Comparison of ENCODE assay signal across 23 cellular contexts in genomic region chr11:126602349-126602940, GRCh38.
A peak's percentile ranks its signal among the peaks of the same experiment; 100 is the strongest.
DNase-seq lines count a peak whose midpoint lies in the region; ATAC-seq and TF ChIP-seq lines count a peak whose summit lies in the region.
"Had no signal": no experiment of that assay in that cellular context is flagged by ENCODE, and none has a peak within 500 bp of the region (broad histone marks: within the 10 kb centered on the region; RNA-seq: fewer than 3 reads in every experiment).

No MANE protein-coding gene starts in this region.

- H3K79me1 ChIP-seq in mesenchymal stem cell (replicated peaks; ENCODE audit: low read length, poor library complexity, severe bottlenecking) (peaks cover 2% of the 10 kb centered on the region), neuronal stem cell (ENCODE audit: low read depth, low read length) (no peaks in the 10 kb centered on the region), H9 (ENCODE audit: insufficient read depth, low read depth, low read length, poor library complexity, severe bottlenecking) (no peaks in the 10 kb centered on the region)

- H3K4me1 ChIP-seq in BLaER1 (peaks cover 28% of the 10 kb centered on the region), mesenchymal stem cell (ENCODE audit: control insufficient read depth, insufficient read depth, low read depth, low read length) (peaks cover 4% of the 10 kb centered on the region), neuronal stem cell (ENCODE audit: control insufficient read depth in 2 of 2, insufficient read depth in 1 of 2, low read depth in 1 of 2, low read length in 2 of 2) (peaks cover 11 to 36% of the 10 kb centered on the region in 2 donors), H9 (ENCODE audit: insufficient read depth, low read length) (peaks cover 4% of the 10 kb centered on the region; the same call in 1 of the 2 replicates)

- H3K9ac ChIP-seq in BLaER1 (no peak overlapping the region), mesenchymal stem cell (ENCODE audit: low read length) (no peak overlapping the region), neuronal stem cell (ENCODE audit: low read depth, low read length, poor library complexity) (no peak overlapping the region), H9 (ENCODE audit: extremely low read depth, insufficient read length, low read length) (no peak overlapping the region)

- H2BK15ac ChIP-seq in mesenchymal stem cell (ENCODE audit: low read depth, poor library complexity, severe bottlenecking) (no peak overlapping the region), neuronal stem cell (ENCODE audit: low read length) (peak overlapping the region; percentile 63), H9 (ENCODE audit: low read depth, low read length) (no peak overlapping the region)

- ATAC-seq in HG03175 (IDR thresholded peaks at IDR 0.05; ENCODE audit: unreplicated experiment), result no peak
- ATAC-seq: CD8-positive, alpha-beta T cell had no signal

- 0 out of 7 replicates have a peak overlapping the region, but pooled peaks of 1 of the 3 experiments have one; percentile 60 for H3K27ac Mint-ChIP-seq in H9
- H3K27ac Mint-ChIP-seq: CD8-positive, alpha-beta T cell; IgD-negative memory B cell had no signal

- H3K4ac ChIP-seq in mesenchymal stem cell (ENCODE audit: low read depth in 1 of 2, low read length in 2 of 2) (no peak overlapping the region), neuronal stem cell (ENCODE audit: low read length) (no peak overlapping the region), H9 (ENCODE audit: low read depth, low read length) (no peak overlapping the region)

- peak overlapping the region in 1 of 2 experiments; percentile 27; a peak in 2 of 5 replicates for H3K4me3 Mint-ChIP-seq in H9
- H3K4me3 Mint-ChIP-seq: CD8-positive, alpha-beta T cell; IgD-negative memory B cell had no signal

- no peak overlapping the region for H2AK5ac ChIP-seq in mesenchymal stem cell (ENCODE audit: low read length, severe bottlenecking)
- peak overlapping the region; percentile 25 for H2AK5ac ChIP-seq in neuronal stem cell (ENCODE audit: low read depth, low read length)
- H2AK5ac ChIP-seq in H9 (ENCODE audit: insufficient read length, low read length), result no peak overlapping the region

- H3K23ac ChIP-seq in mesenchymal stem cell (ENCODE audit: low read length in 2 of 2) (no peak overlapping the region), neuronal stem cell (ENCODE audit: low read depth, low read length, poor library complexity) (no peak overlapping the region), H9 (ENCODE audit: insufficient read length, low read depth, low read length) (no peak overlapping the region)

- peaks cover 3% of the 10 kb centered on the region for H3K23me2 ChIP-seq in H9 (ENCODE audit: insufficient read length, low read depth, low read length, poor library complexity, severe bottlenecking)

- H3K4me2 ChIP-seq in BLaER1, result peak overlapping the region; percentile 60; the same call in 1 of the 2 replicates
- H3K4me2 ChIP-seq in mesenchymal stem cell (ENCODE audit: low read length, poor library complexity, severe bottlenecking), result no peak overlapping the region
- peak overlapping the region; percentile 19 for H3K4me2 ChIP-seq in neuronal stem cell (ENCODE audit: insufficient read depth, low read length, poor library complexity, severe bottlenecking)
- H3K4me2 ChIP-seq in H9 (ENCODE audit: insufficient read depth, insufficient read length, low read length), result no peak overlapping the region

- H2BK5ac ChIP-seq in mesenchymal stem cell (ENCODE audit: low read depth, low read length, poor library complexity, severe bottlenecking), result no peak overlapping the region
- no peak overlapping the region for H2BK5ac ChIP-seq in neuronal stem cell (ENCODE audit: low read length)
- no peak overlapping the region for H2BK5ac ChIP-seq in H9 (ENCODE audit: insufficient read length, low read length)

- H4K5ac ChIP-seq in H9 (ENCODE audit: insufficient read length, low read depth, low read length), result no peak overlapping the region

- no peak overlapping the region for H2AFZ ChIP-seq in mesenchymal stem cell (ENCODE audit: low read depth, low read length)
- no peak overlapping the region for H2AFZ ChIP-seq in neuronal stem cell (ENCODE audit: low read length)
- H2AFZ ChIP-seq in H9 (ENCODE audit: low read length), result no peak overlapping the region

- H3K9me3 ChIP-seq in BLaER1 (peaks cover 6% of the 10 kb centered on the region; the same call in 1 of the 2 replicates), mesenchymal stem cell (ENCODE audit: control insufficient read depth, low read length) (peaks cover 3% of the 10 kb centered on the region), neuronal stem cell (replicated peaks in 1 of 2; ENCODE audit: control insufficient read depth in 2 of 2, insufficient read depth in 1 of 2, low read depth in 1 of 2, low read length in 2 of 2) (peaks cover 0 to 2% of the 10 kb centered on the region in 2 donors), H9 (ENCODE audit: control insufficient read depth, low read depth, low read length) (no peaks in the 10 kb centered on the region)

- H3K4me3 ChIP-seq in BLaER1 (no peak overlapping the region), mesenchymal stem cell (ENCODE audit: insufficient read depth in 1 of 2, low read depth in 1 of 2, low read length in 2 of 2) (no peak overlapping the region), neuronal stem cell (ENCODE audit: low read length in 2 of 2) (no peak overlapping the region)
- H3K4me3 ChIP-seq: SK-N-MC had no signal

- no peaks in the 10 kb centered on the region for H4K20me1 ChIP-seq in BLaER1
- H4K20me1 ChIP-seq in H9 (ENCODE audit: control insufficient read depth, insufficient read depth, insufficient read length), result no peaks in the 10 kb centered on the region

- H3K14ac ChIP-seq in mesenchymal stem cell (ENCODE audit: low read length in 2 of 2), result no peak overlapping the region
- no peak overlapping the region for H3K14ac ChIP-seq in neuronal stem cell (ENCODE audit: low read length)
- H3K14ac ChIP-seq in H9 (ENCODE audit: insufficient read depth, low read length), result no peak overlapping the region

- peaks cover 52% of the 10 kb centered on the region for H3K27me3 Mint-ChIP-seq in H9 (ENCODE audit: low read depth)

- H3K27me3 ChIP-seq in BLaER1 (no peaks in the 10 kb centered on the region), mesenchymal stem cell (ENCODE audit: control insufficient read depth in 1 of 2, insufficient read depth in 1 of 2, low read length in 2 of 2) (peaks cover 6 to 37% of the 10 kb centered on the region in 2 experiments), neuronal stem cell (ENCODE audit: control insufficient read depth in 3 of 3, insufficient read depth in 3 of 3, low read depth in 1 of 3, low read length in 3 of 3) (peaks cover 0 to 30% (median 5%) of the 10 kb centered on the region in 3 experiments), H9 (ENCODE audit: insufficient read depth, low read length) (no peaks in the 10 kb centered on the region)

- no peak overlapping the region for H2BK20ac ChIP-seq in H9 (ENCODE audit: low read depth, low read length, poor library complexity, severe bottlenecking)

- no peaks in the 10 kb centered on the region for H3K36me3 ChIP-seq in BLaER1
- peaks cover 0 to 2% of the 10 kb centered on the region in 2 experiments for H3K36me3 ChIP-seq in mesenchymal stem cell (ENCODE audit: control insufficient read depth in 1 of 2, insufficient read depth in 2 of 2, low read depth in 1 of 2, low read length in 2 of 2)
- no peaks in the 10 kb centered on the region for H3K36me3 ChIP-seq in neuronal stem cell (replicated peaks in 1 of 2; ENCODE audit: control insufficient read depth in 2 of 2, insufficient read depth in 2 of 2, low read length in 2 of 2)

- WGBS in mesenchymal stem cell, result 71% methylated on average over 12 of the region's 12 CpGs
- WGBS in neuronal stem cell (ENCODE audit: extremely low coverage in 2 of 2, insufficient read length in 2 of 2, insufficient replicate concordance in 1 of 2), 2 donors, result no CpG with 5 or more reads among the region's 12 CpGs
- no CpG with 5 or more reads among the region's 12 CpGs for WGBS in H9 (ENCODE audit: extremely low coverage, insufficient read length, low lambda C conversion rate)

- no peaks in the 10 kb centered on the region for H3K79me2 ChIP-seq in H9 (ENCODE audit: insufficient read depth, low read length)

- H4K8ac ChIP-seq in mesenchymal stem cell (ENCODE audit: low read length), result no peak overlapping the region
- no peak overlapping the region for H4K8ac ChIP-seq in neuronal stem cell (ENCODE audit: low read depth, low read length)
- H4K8ac ChIP-seq in H9 (replicated peaks; ENCODE audit: insufficient read length, low read depth, low read length), result no peak overlapping the region

- H3K27ac ChIP-seq in BLaER1 (no peak overlapping the region), VCaP (peak overlapping the region; percentile 2; the same call in 1 of the 2 replicates), mesenchymal stem cell (ENCODE audit: low read length, poor library complexity, severe bottlenecking) (no peak overlapping the region), neuronal stem cell (replicated peaks; ENCODE audit: low read length) (peak overlapping the region; percentile 57), H9 (ENCODE audit: insufficient read length, low read depth, low read length) (no peak overlapping the region)
- H3K27ac ChIP-seq: SK-N-MC had no signal

- H3K56ac ChIP-seq in H9 (ENCODE audit: insufficient read length, low read depth, low read length), result no peak overlapping the region

- peak overlapping the region; percentile 8 for H4K91ac ChIP-seq in mesenchymal stem cell (ENCODE audit: low read length)
- H4K91ac ChIP-seq in neuronal stem cell (ENCODE audit: low read depth, low read length, poor library complexity), result no peak overlapping the region
- H4K91ac ChIP-seq in H9 (ENCODE audit: insufficient read length, low read depth, low read length), result no peak overlapping the region

- H3T11ph ChIP-seq in H9 (ENCODE audit: low read length), result no peak overlapping the region

- H3K18ac ChIP-seq in mesenchymal stem cell (ENCODE audit: low read depth in 1 of 2, low read length in 2 of 2) (no peak overlapping the region), neuronal stem cell (ENCODE audit: low read length) (peak overlapping the region; percentile 42), H9 (ENCODE audit: insufficient read length, low read depth, low read length) (no peak overlapping the region)

- H2BK120ac ChIP-seq in mesenchymal stem cell (ENCODE audit: low read depth, low read length) (no peak overlapping the region), neuronal stem cell (ENCODE audit: low read depth, low read length) (no peak overlapping the region), H9 (ENCODE audit: low read depth, low read length, poor library complexity, severe bottlenecking) (no peak overlapping the region)

- peaks cover 0 to 3% (median 0%) of the 10 kb centered on the region in 3 experiments; a peak in 3 of 7 replicates for H3K36me3 Mint-ChIP-seq in H9 (ENCODE audit: insufficient read depth in 1 of 3, low read depth in 3 of 3)
- H3K36me3 Mint-ChIP-seq: CD8-positive, alpha-beta T cell; IgD-negative memory B cell had no signal

- peaks cover 37 to 55% of the 10 kb centered on the region in 2 experiments for H3K4me1 Mint-ChIP-seq in H9

- TF ChIP-seq CTCF in VCaP (conservative IDR thresholded peaks at IDR 0.05) (no peak), H9 (conservative IDR thresholded peaks at IDR 0.05) (no peak)

- H2BK12ac ChIP-seq in mesenchymal stem cell (ENCODE audit: low read length in 2 of 2), result no peak overlapping the region
- no peak overlapping the region for H2BK12ac ChIP-seq in neuronal stem cell (ENCODE audit: low read length)
- H2BK12ac ChIP-seq in H9 (ENCODE audit: insufficient read length, low read depth, low read length), result no peak overlapping the region

- H3K9me3 Mint-ChIP-seq in H9, result peaks cover 2 to 5% of the 10 kb centered on the region in 2 experiments; a peak in 3 of 5 replicates
- H3K9me3 Mint-ChIP-seq: IgD-negative memory B cell had no signal

- no peak for DNase-seq in mesenchymal stem cell
- no peak for DNase-seq in neuronal stem cell (ENCODE audit: low spot score)
- DNase-seq in H9, result no peak
- no peak for DNase-seq in DMS114 treated with DMSO at 0.1 percent for 48 hours (lab: John Stamatoyannopoulos, UW; ENCODE audit: unreplicated experiment)
- DNase-seq in nucleus accumbens (lab: John Stamatoyannopoulos, UW), result no peak
- DNase-seq: 8988T; Calu3; CD8-positive, alpha-beta T cell; GDM1; HCEC 1CT; Karpas-422; MV-4-11; NCI-H1694 treated with DMSO at 0.1 percent for 48 hours; NCI-H2081 treated with DMSO at 0.1 percent for 48 hours; NCI-H2171 treated with DMSO at 0.1 percent for 48 hours; NCI-H526 treated with DMSO at 0.1 percent for 48 hours; SHP77; SW 1271 had no signal

Comparison
In these comparisons a context has a peak if more than half of its experiments do, and no peak if none do; other contexts are left out.
1. H3K27ac ChIP-seq: peak in VCaP (single experiment) and neuronal stem cell (single experiment); none in BLaER1 (single experiment), mesenchymal stem cell (single experiment) and H9 (single experiment).
2. H3K4me2 ChIP-seq: peak in BLaER1 (single experiment) and neuronal stem cell (single experiment); none in mesenchymal stem cell (single experiment) and H9 (single experiment).